Comparison of ENCODE assay signal across 9 cellular contexts in genomic region chr7:108875139-108875538, GRCh38.
DNase-seq lines count a peak whose midpoint lies in the region; ATAC-seq, FAIRE-seq and TF ChIP-seq lines count a peak whose summit lies in the region.
"Had no signal": no experiment of that assay in that cellular context is flagged by ENCODE, and none has a peak within 500 bp of the region (broad histone marks: within the 10 kb centered on the region; RNA-seq: fewer than 3 reads in every experiment).

No MANE protein-coding gene starts in this region.

- no peak for FAIRE-seq in D721Med (lab: Jason Lieb, UNC)

- ATAC-seq in GM19351 (IDR thresholded peaks at IDR 0.05; ENCODE audit: unreplicated experiment), result peak; percentile 58
- ATAC-seq in stimulated activated memory B cell treated with anti-CD40 and anti-IgM and Interleukin-4, amounts not matched to agents 10 μg/mL and 1 μg/mL and 100 μg/mL, for 72 hours, result no peak
- no peak for ATAC-seq in HG03460 (IDR thresholded peaks at IDR 0.05; ENCODE audit: unreplicated experiment)

- no peak overlapping the region for H3K27ac Mint-ChIP-seq in stimulated activated memory B cell treated with anti-CD40 and anti-IgM and Interleukin-4, amounts not matched to agents 10 μg/mL and 1 μg/mL and 100 μg/mL, for 72 hours

- peak; percentile 8 for DNase-seq in OCI-LY7 (ENCODE audit: low spot score)
- peak; percentile 2 for DNase-seq in glomerular visceral epithelial cell (ENCODE audit: extremely low spot score)
- no peak for DNase-seq in D721Med (ENCODE audit: insufficient read length, low spot score)
- DNase-seq: amygdala, NCI-H2081 treated with DMSO at 0.1 percent for 48 hours had no signal

- no peaks in the 10 kb centered on the region for H3K27me3 Mint-ChIP-seq in stimulated activated memory B cell treated with anti-CD40 and anti-IgM and Interleukin-4, amounts not matched to agents 10 μg/mL and 1 μg/mL and 100 μg/mL, for 72 hours

- H3K9me3 ChIP-seq in DOHH2 (ENCODE audit: control insufficient read depth, insufficient read depth, low read length), result peaks cover 4% of the 10 kb centered on the region; the same call in 1 of the 2 replicates
- H3K9me3 ChIP-seq in OCI-LY7 (ENCODE audit: low read length), result no peaks in the 10 kb centered on the region

- H4K20me1 ChIP-seq in DOHH2 (ENCODE audit: control insufficient read depth, insufficient read depth, low read depth, low read length) (no peaks in the 10 kb centered on the region), OCI-LY7 (ENCODE audit: insufficient read depth, low read length) (no peaks in the 10 kb centered on the region)

- no peaks in the 10 kb centered on the region for H3K4me1 Mint-ChIP-seq in stimulated activated memory B cell treated with anti-CD40 and anti-IgM and Interleukin-4, amounts not matched to agents 10 μg/mL and 1 μg/mL and 100 μg/mL, for 72 hours

- no peak overlapping the region for H3K27ac ChIP-seq in DOHH2 (ENCODE audit: low read depth, low read length)
- no peak overlapping the region for H3K27ac ChIP-seq in OCI-LY7 (ENCODE audit: low read depth, low read length, poor library complexity, severe bottlenecking)

- intact Hi-C loops in OCI-LY7 (cut with micrococcal nuclease; ENCODE audit: unreplicated experiment), result no loop called here

- H3K9me2 ChIP-seq in DOHH2 (replicated peaks; ENCODE audit: control insufficient read depth, low read length), result no peaks in the 10 kb centered on the region
- no peaks in the 10 kb centered on the region for H3K9me2 ChIP-seq in OCI-LY7 (ENCODE audit: insufficient read depth, low read length)

- no peaks in the 10 kb centered on the region for H3F3A ChIP-seq in DOHH2 (ENCODE audit: control insufficient read depth, insufficient read depth)

- H3K4me3 ChIP-seq in DOHH2 (ENCODE audit: low read length) (no peak overlapping the region), OCI-LY7 (ENCODE audit: low read depth, low read length, poor library complexity, severe bottlenecking) (no peak overlapping the region)

- no peaks in the 10 kb centered on the region for H3K27me3 ChIP-seq in DOHH2 (ENCODE audit: control insufficient read depth, low read length)

- H2AFZ ChIP-seq in OCI-LY7 (ENCODE audit: low read length), result no peak overlapping the region

- H3K9me3 Mint-ChIP-seq in stimulated activated memory B cell treated with anti-CD40 and anti-IgM and Interleukin-4, amounts not matched to agents 10 μg/mL and 1 μg/mL and 100 μg/mL, for 72 hours, result no peaks in the 10 kb centered on the region

- no peak overlapping the region for H3K4me2 ChIP-seq in DOHH2 (ENCODE audit: low read length)
- no peak overlapping the region for H3K4me2 ChIP-seq in OCI-LY7 (ENCODE audit: low read length)

- CTCF ChIA-PET in OCI-LY7 (lab: Charles Lee; ENCODE audit: unreplicated experiment), result no interaction called here

- H3K4me3 Mint-ChIP-seq in stimulated activated memory B cell treated with anti-CD40 and anti-IgM and Interleukin-4, amounts not matched to agents 10 μg/mL and 1 μg/mL and 100 μg/mL, for 72 hours, result no peak overlapping the region

- H3K79me2 ChIP-seq in DOHH2 (ENCODE audit: control insufficient read depth, low read length) (no peaks in the 10 kb centered on the region), OCI-LY7 (ENCODE audit: insufficient read depth, low read depth, low read length) (no peaks in the 10 kb centered on the region)

- H3K36me3 ChIP-seq in DOHH2 (ENCODE audit: control insufficient read depth, low read length) (no peaks in the 10 kb centered on the region), OCI-LY7 (ENCODE audit: insufficient read depth, low read length) (no peaks in the 10 kb centered on the region)

- H3K4me1 ChIP-seq in DOHH2 (ENCODE audit: control insufficient read depth, low read length) (no peaks in the 10 kb centered on the region), OCI-LY7 (ENCODE audit: insufficient read depth, low read length, poor library complexity, severe bottlenecking) (no peaks in the 10 kb centered on the region)

- no TSS peak for BruUV-seq in OCI-LY7 (replicated peaks; lab: Mats Ljungman, UMichigan)

- no peaks in the 10 kb centered on the region for H3K36me3 Mint-ChIP-seq in stimulated activated memory B cell treated with anti-CD40 and anti-IgM and Interleukin-4, amounts not matched to agents 10 μg/mL and 1 μg/mL and 100 μg/mL, for 72 hours

- POLR2A ChIA-PET in OCI-LY7 (lab: Charles Lee), result interaction anchor here (0.5 kb wide), 1 partner anchor 239 kb away, joined by 5 read pairs; no protein-coding TSS in a partner anchor

- TF ChIP-seq CTCF in DOHH2 (IDR thresholded peaks at IDR 0.05; ENCODE audit: low read depth, low read length, poor library complexity, severe bottlenecking) (peak; percentile 84), OCI-LY7 (conservative IDR thresholded peaks at IDR 0.05; ENCODE audit: low read length) (peak; percentile 71), D721Med (IDR thresholded peaks at IDR 0.05; ENCODE audit: insufficient read depth, missing control alignments) (no peak)
